In the genomic region with DNA sequence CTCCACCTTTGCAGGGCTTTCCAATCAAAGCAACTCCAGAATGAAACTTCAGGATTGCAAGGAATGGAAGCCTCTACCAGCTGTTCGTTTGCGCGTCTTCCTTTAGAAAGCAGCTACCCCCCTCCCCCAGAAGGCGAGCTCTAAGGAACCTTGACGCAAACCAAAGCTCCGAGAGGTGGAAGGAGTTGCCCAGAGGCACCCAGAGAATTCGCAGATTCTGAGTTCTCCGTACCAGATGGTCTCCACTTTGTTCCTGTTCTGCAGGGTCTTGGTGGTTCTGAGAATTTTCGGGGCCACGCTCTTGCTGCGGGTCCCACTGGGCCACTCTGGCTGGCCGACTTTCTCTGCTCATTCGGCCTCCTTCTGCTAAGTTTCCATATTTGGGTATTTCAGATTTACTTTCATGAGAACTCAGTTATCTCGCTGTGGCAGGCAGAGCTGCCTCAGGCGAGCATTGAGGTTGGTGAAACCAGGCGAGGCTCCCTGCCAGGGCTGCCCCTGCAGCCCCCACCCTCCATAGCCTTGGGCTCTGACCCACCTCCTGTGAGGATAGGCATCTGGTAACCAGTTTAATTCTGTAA, we compare ENCODE assay signal across 7 cellular contexts. TPM values are rescaled to one million over a fixed set of nuclear protein-coding genes. Genes with fewer than 3 reads are reported as not detected.
DNase-seq lines count a peak whose midpoint lies in the region; ATAC-seq and TF ChIP-seq lines count a peak whose summit lies in the region.

No MANE protein-coding gene starts in this region.

- H3K79me2 ChIP-seq in Loucy (ENCODE audit: insufficient read depth, low read length): peaks cover 69% of the 10 kb centered on the region
- peaks cover 47% of the 10 kb centered on the region for H3K79me2 ChIP-seq in hepatocyte

- H3K9ac ChIP-seq in Loucy (ENCODE audit: low read depth, low read length, poor library complexity, severe bottlenecking) (peak overlapping the region; percentile 95), skeletal muscle satellite cell (ENCODE audit: low read depth, low read length) (peak overlapping the region; percentile 74)

- H3K4me3 ChIP-seq in GM12864 (ENCODE audit: low read depth, low read length) (peak overlapping the region; percentile 83), Loucy (ENCODE audit: low read length, poor library complexity, severe bottlenecking) (peak overlapping the region; percentile 82), hepatocyte (peak overlapping the region; percentile 94), skeletal muscle satellite cell (ENCODE audit: low read length) (peak overlapping the region; percentile 70)

- peak overlapping the region; percentile 54; the same call in 1 of the 2 replicates for H2AFZ ChIP-seq in Loucy (ENCODE audit: low read length)
- peak overlapping the region; percentile 99 for H2AFZ ChIP-seq in hepatocyte

- H4K20me1 ChIP-seq in Loucy (ENCODE audit: insufficient read depth, low read length, poor library complexity, severe bottlenecking) (peaks cover 45% of the 10 kb centered on the region), hepatocyte (ENCODE audit: insufficient read depth, poor library complexity, severe bottlenecking) (no peaks in the 10 kb centered on the region)

- H3K4me1 ChIP-seq in Loucy (ENCODE audit: insufficient read depth, low read length, poor library complexity, severe bottlenecking) (peaks cover 69% of the 10 kb centered on the region), hepatocyte (ENCODE audit: insufficient read depth) (peaks cover 18% of the 10 kb centered on the region), skeletal muscle satellite cell (ENCODE audit: control insufficient read depth, insufficient read depth, low read length) (peaks cover 5% of the 10 kb centered on the region)

- no peaks in the 10 kb centered on the region for H3K27me3 Mint-ChIP-seq in activated naive CD8-positive, alpha-beta T cell treated with anti-CD3 and anti-CD28 coated beads for 36 hours

- H3K36me3 ChIP-seq in Loucy (ENCODE audit: insufficient read depth, low read length): no peaks in the 10 kb centered on the region
- H3K36me3 ChIP-seq in hepatocyte (replicated peaks; ENCODE audit: insufficient read depth, low read depth): no peaks in the 10 kb centered on the region
- H3K36me3 ChIP-seq in skeletal muscle satellite cell (ENCODE audit: insufficient read depth, low read length): no peaks in the 10 kb centered on the region

- H3K4me2 ChIP-seq in Loucy (ENCODE audit: low read depth, low read length, poor library complexity, severe bottlenecking) (peak overlapping the region; percentile 94), hepatocyte (peak overlapping the region; percentile 96), skeletal muscle satellite cell (ENCODE audit: low read length) (peak overlapping the region; percentile 84)

- ATAC-seq in GM21528 (IDR thresholded peaks at IDR 0.05; ENCODE audit: low FRiP score, unreplicated experiment): peak; percentile 37

- no peaks in the 10 kb centered on the region for H3K9me3 ChIP-seq in Loucy (ENCODE audit: insufficient read depth, low read depth, low read length)
- no peaks in the 10 kb centered on the region for H3K9me3 ChIP-seq in hepatocyte (ENCODE audit: low read depth)
- no peaks in the 10 kb centered on the region for H3K9me3 ChIP-seq in skeletal muscle satellite cell (replicated peaks; ENCODE audit: low read length)

- H3K27me3 ChIP-seq in Loucy (ENCODE audit: insufficient read depth, low read length, poor library complexity, severe bottlenecking) (no peaks in the 10 kb centered on the region), hepatocyte (no peaks in the 10 kb centered on the region), skeletal muscle satellite cell (ENCODE audit: control insufficient read depth, insufficient read depth, low read length) (no peaks in the 10 kb centered on the region)

- no peaks in the 10 kb centered on the region for H3K9me3 Mint-ChIP-seq in activated naive CD8-positive, alpha-beta T cell treated with anti-CD3 and anti-CD28 coated beads for 36 hours

- no peaks in the 10 kb centered on the region for H3K9me2 ChIP-seq in Loucy (replicated peaks; ENCODE audit: low read depth, low read length)
- no peaks in the 10 kb centered on the region for H3K9me2 ChIP-seq in hepatocyte (replicated peaks; ENCODE audit: insufficient read depth)

- peak overlapping the region; percentile 89 for H3K27ac Mint-ChIP-seq in activated naive CD8-positive, alpha-beta T cell treated with anti-CD3 and anti-CD28 coated beads for 36 hours

- peaks cover 14% of the 10 kb centered on the region for H3K36me3 Mint-ChIP-seq in activated naive CD8-positive, alpha-beta T cell treated with anti-CD3 and anti-CD28 coated beads for 36 hours

- H3K27ac ChIP-seq in hepatocyte: peak overlapping the region; percentile 84

- no peaks in the 10 kb centered on the region for H3F3A ChIP-seq in Loucy (ENCODE audit: low read depth)

- TF ChIP-seq CTCF in GM12864 (IDR thresholded peaks at IDR 0.05; ENCODE audit: low read depth, low read length, missing control alignments) (no peak), Loucy (conservative IDR thresholded peaks at IDR 0.05; ENCODE audit: low read length) (no peak), hepatocyte (IDR thresholded peaks at IDR 0.05; ENCODE audit: poor library complexity) (no peak)

- WGBS in hepatocyte (ENCODE audit: low lambda C conversion rate, missing lambda C conversion rate): 7% methylated on average over 16 of the region's 16 CpGs

- peaks cover 75% of the 10 kb centered on the region for H3K4me1 Mint-ChIP-seq in activated naive CD8-positive, alpha-beta T cell treated with anti-CD3 and anti-CD28 coated beads for 36 hours

- H3K4me3 Mint-ChIP-seq in activated naive CD8-positive, alpha-beta T cell treated with anti-CD3 and anti-CD28 coated beads for 36 hours: peak overlapping the region; percentile 88

- DNase-seq in GM12864 (ENCODE audit: low read depth) (no peak), hepatocyte (ENCODE audit: low spot score) (peak; percentile 67), C1 segment of cervical spinal cord (lab: John Stamatoyannopoulos, UW) (no peak)
- peak; percentile 32 for DNase-seq in activated naive CD8-positive, alpha-beta T cell treated with anti-CD3 and anti-CD28 coated beads for 36 hours

RNA-seq across cellular contexts. Expression of gene TRAF5, which starts 0.8 kb away (rescaled TPM):
- 10 to 100 TPM; 23.7 to 24.4 TPM for total RNA-seq in activated naive CD8-positive, alpha-beta T cell treated with anti-CD3 and anti-CD28 coated beads for 36 hours
- total RNA-seq in hepatocyte: 8.3 and 8.8 TPM in 2 replicates
- polyA plus RNA-seq in hepatocyte: 3.9 and 5.5 TPM in 2 replicates
- total RNA-seq in skeletal muscle satellite cell (2012; rRNA removed): 2.5 and 2.6 TPM in 2 replicates

Comparison
In these comparisons a context has a peak if more than half of its experiments do, and no peak if none do; other contexts are left out.
1. DNase-seq: peak in activated naive CD8-positive, alpha-beta T cell treated with anti-CD3 and anti-CD28 coated beads for 36 hours (single experiment) and hepatocyte (single experiment); none in GM12864 (single experiment) and C1 segment of cervical spinal cord (0 of 14).
2. Peak in every context shown above with its lines, with median percentiles within 50 percentile points of each other: H3K4me3 ChIP-seq and H3K4me2 ChIP-seq.